In genomic region chr13:114072421-114072820, GRCh38 we compare ENCODE assay signal across 21 cellular contexts.
DNase-seq lines count a peak whose midpoint lies in the region; ATAC-seq and TF ChIP-seq lines count a peak whose summit lies in the region.
"Had no signal": no experiment of that assay in that cellular context is flagged by ENCODE, and none has a peak within 500 bp of the region (broad histone marks: within the 10 kb centered on the region; RNA-seq: fewer than 3 reads in every experiment).

No MANE protein-coding gene starts in this region.

- no peaks in the 10 kb centered on the region for H3K9me3 ChIP-seq in Panc1 (ENCODE audit: control insufficient read depth, insufficient read depth, low read depth, low read length)
- H3K9me3 ChIP-seq: colonic mucosa, mucosa of descending colon, spleen, upper lobe of left lung had no signal

- H3K27me3 ChIP-seq in Panc1 (ENCODE audit: control insufficient read depth, insufficient read depth, low read length): no peaks in the 10 kb centered on the region
- H3K27me3 ChIP-seq: colonic mucosa, spleen, upper lobe of left lung had no signal

- H3K36me3 ChIP-seq in Panc1 (ENCODE audit: control insufficient read depth, insufficient read depth, low read length): no peaks in the 10 kb centered on the region
- H3K36me3 ChIP-seq: colonic mucosa had no signal

- TSS peak; percentile 54 for BruUV-seq in Panc1 (replicated peaks; lab: Mats Ljungman, UMichigan)

- H3K36me3 Mint-ChIP-seq in activated T-cell treated with anti-CD3 and anti-CD28 coated beads, Interleukin-2, amount 50 U/mL, for 24 hours (ENCODE audit: low read depth): peaks cover 50% of the 10 kb centered on the region
- H3K36me3 Mint-ChIP-seq in memory B cell: peaks cover 32% of the 10 kb centered on the region

- H3K27ac Mint-ChIP-seq in activated T-cell treated with anti-CD3 and anti-CD28 coated beads, Interleukin-2, amount 50 U/mL, for 24 hours: peak overlapping the region; percentile 86
- peak overlapping the region; percentile 58 for H3K27ac Mint-ChIP-seq in memory B cell
- H3K27ac Mint-ChIP-seq: activated T-helper 2 cell treated with anti-CD3 and anti-CD28 coated beads, Interferon-gamma antibody, Interleukin-2, Interleukin-4, amounts not matched to agents 10 μg/mL and 5 μg/mL and 100 μg/mL, durations not matched to agents 14 hours and 24 hours and 36 hours had no signal

- no peak for TF ChIP-seq CTCF in Panc1 (IDR thresholded peaks at IDR 0.05)

- in situ Hi-C loops in Panc1 (cut with HindIII; ENCODE audit: low pct_unique_long_range_greater_than_20kb, low sequenced_read_pairs): no loop called here

- DNase-seq in activated T-cell treated with anti-CD3 and anti-CD28 coated beads, Interleukin-2, amount 50 U/mL, for 24 hours: no peak
- DNase-seq in activated T-cell treated with anti-CD3 and anti-CD28 coated beads, Interleukin-2, amount 50 U/mL, for 48 hours: no peak
- DNase-seq in Panc1 (ENCODE audit: low read depth, low spot score) (no peak), memory B cell (ENCODE audit: low spot score in 2 of 2) (no peak), retina (peak; percentile 10), NCI-H2171 treated with DMSO at 0.1 percent for 48 hours (lab: John Stamatoyannopoulos, UW) (no peak), activated gamma-delta T cell treated with Interleukin-2 at 50 U/mL for 16 hours (no peak)
- DNase-seq: activated CD4-positive, alpha-beta T cell treated with anti-CD3 and anti-CD28 coated beads, Interleukin-2, amount 50 U/mL, for 4 hours; colonic mucosa; COR-L47; foreskin melanocyte; NCI-H1417 treated with DMSO at 0.1 percent for 48 hours; spleen had no signal

- ATAC-seq in Panc1 (no peak), memory B cell (ENCODE audit: low read depth) (no peak), HG02884 (IDR thresholded peaks at IDR 0.05; ENCODE audit: unreplicated experiment) (no peak)
- ATAC-seq: HCT116, left cardiac atrium, mucosa of descending colon, SK-N-SH treated with all-trans-retinoic acid at 6 μM for 48 hours had no signal

- CTCF ChIA-PET in Panc1 (lab: Charles Lee): no interaction called here

- intact Hi-C loops in Panc1 (cut with micrococcal nuclease; ENCODE audit: unreplicated experiment): no loop called here

- H3K4me3 ChIP-seq in Panc1 (ENCODE audit: low read depth in 2 of 2, low read length in 2 of 2): no peak overlapping the region
- H3K4me3 ChIP-seq: colonic mucosa, mucosa of descending colon, spleen, upper lobe of left lung had no signal

- H3K4me1 ChIP-seq in Panc1 (ENCODE audit: control insufficient read depth, insufficient read depth, low read length): peaks cover 18% of the 10 kb centered on the region
- H3K4me1 ChIP-seq: colonic mucosa had no signal

- POLR2A ChIA-PET in Panc1 (lab: Charles Lee): no interaction called here

- no peak overlapping the region for H3K27ac ChIP-seq in Panc1 (ENCODE audit: low read length)
- H3K27ac ChIP-seq: colonic mucosa, epithelial cell of prostate, upper lobe of left lung had no signal

- H3K9me3 Mint-ChIP-seq in activated T-cell treated with anti-CD3 and anti-CD28 coated beads, Interleukin-2, amount 50 U/mL, for 24 hours: peaks cover 2% of the 10 kb centered on the region
- peaks cover 2% of the 10 kb centered on the region for H3K9me3 Mint-ChIP-seq in memory B cell

- peaks cover 37% of the 10 kb centered on the region for H3K4me1 Mint-ChIP-seq in activated T-cell treated with anti-CD3 and anti-CD28 coated beads, Interleukin-2, amount 50 U/mL, for 24 hours (ENCODE audit: low read depth)
- peaks cover 28% of the 10 kb centered on the region for H3K4me1 Mint-ChIP-seq in memory B cell

- no peaks in the 10 kb centered on the region for H3K27me3 Mint-ChIP-seq in activated T-cell treated with anti-CD3 and anti-CD28 coated beads, Interleukin-2, amount 50 U/mL, for 24 hours
- no peaks in the 10 kb centered on the region for H3K27me3 Mint-ChIP-seq in memory B cell

- no peak overlapping the region for H3K4me3 Mint-ChIP-seq in activated T-cell treated with anti-CD3 and anti-CD28 coated beads, Interleukin-2, amount 50 U/mL, for 24 hours
- no peak overlapping the region for H3K4me3 Mint-ChIP-seq in memory B cell
